ENCODE assay signal across 17 cellular contexts in the genomic region with DNA sequence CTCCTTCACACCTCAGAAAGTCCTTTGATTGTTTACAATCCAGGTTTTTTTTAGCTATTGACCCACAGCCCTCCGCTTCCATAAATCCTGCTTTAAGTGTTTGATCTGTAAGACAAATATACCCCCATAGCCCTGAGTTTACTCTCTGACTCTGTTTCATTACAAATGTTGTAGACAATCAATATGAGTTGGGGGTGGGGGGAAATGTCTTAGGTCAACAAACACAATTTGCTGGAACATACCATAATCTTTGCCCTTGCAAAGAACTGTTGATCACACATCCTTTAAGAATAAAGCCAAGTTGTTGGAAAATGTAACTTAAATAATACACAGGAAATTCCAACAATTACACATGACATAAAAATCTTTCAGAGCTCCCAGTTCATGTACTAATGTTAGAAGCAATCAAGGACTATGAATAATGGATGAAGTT.
DNase-seq lines count a peak whose midpoint lies in the region; ATAC-seq and TF ChIP-seq lines count a peak whose summit lies in the region.
"Had no signal": no experiment of that assay in that cellular context is flagged by ENCODE, and none has a peak within 500 bp of the region (broad histone marks: within the 10 kb centered on the region; RNA-seq: fewer than 3 reads in every experiment).

No MANE protein-coding gene starts in this region.

- peak overlapping the region; percentile 13 for H3K4me3 Mint-ChIP-seq in nephron progenitor cell

- no peak overlapping the region for H3K4me3 ChIP-seq in cardiac fibroblast (replicated peaks in 1 of 2; ENCODE audit: low read depth in 2 of 2, low read length in 2 of 2)
- H3K4me3 ChIP-seq: SJSA1 had no signal

- H3K27ac Mint-ChIP-seq in nephron progenitor cell = peak overlapping the region; percentile 73

- DNase-seq in EL (peak; percentile 23), NCI-H146 treated with DMSO at 0.1 percent for 48 hours (lab: John Stamatoyannopoulos, UW; ENCODE audit: unreplicated experiment) (peak; percentile 5), cardiac fibroblast (ENCODE audit: low read depth in 2 of 2) (peak; percentile 35 to 49), nephron progenitor cell (peak; percentile 9), NCI-H128 (lab: John Stamatoyannopoulos, UW; ENCODE audit: unreplicated experiment) (no peak), superior temporal gyrus (ENCODE audit: extremely low spot score) (no peak), midbrain (lab: John Stamatoyannopoulos, UW) (no peak)
- DNase-seq: activated gamma-delta T cell; amygdala; left ventricle myocardium superior; NCI-H1694; NCI-H526; PC-3; stimulated activated CD4-positive, alpha-beta T cell treated with anti-CD3 and anti-CD28 coated beads, Interleukin-4, amount 100 ng/mL, for 4 hours; stimulated activated CD8-positive, alpha-beta memory T cell treated with anti-CD3 and anti-CD28 coated beads, Interleukin-4, amount 100 ng/mL, for 48 hours had no signal

- H3K36me3 Mint-ChIP-seq in nephron progenitor cell (ENCODE audit: low read depth) = no peaks in the 10 kb centered on the region

- H3K9me3 Mint-ChIP-seq in nephron progenitor cell = no peaks in the 10 kb centered on the region

- TF ChIP-seq CTCF in cardiac fibroblast (IDR thresholded peaks at IDR 0.05; ENCODE audit: low read depth, low read length) (no peak), nephron progenitor cell (IDR thresholded peaks at IDR 0.05) (no peak)

- no peaks in the 10 kb centered on the region for H3K27me3 Mint-ChIP-seq in nephron progenitor cell (ENCODE audit: low read depth, poor library complexity)

- ATAC-seq in HG03521 (IDR thresholded peaks at IDR 0.05; ENCODE audit: unreplicated experiment) = no peak
- ATAC-seq: left ventricle myocardium superior, PC-3 had no signal

- peaks cover 56% of the 10 kb centered on the region for H3K4me1 Mint-ChIP-seq in nephron progenitor cell

Comparison
In these comparisons a context has a peak if more than half of its experiments do, and no peak if none do; other contexts are left out.
1. DNase-seq: peak in EL (single experiment), NCI-H146 treated with DMSO at 0.1 percent for 48 hours (single experiment), cardiac fibroblast (2 of 2) and nephron progenitor cell (single experiment); none in NCI-H128 (single experiment), superior temporal gyrus (single experiment) and midbrain (single experiment).